ENCODE assay signal across 28 cellular contexts in the genomic region with DNA sequence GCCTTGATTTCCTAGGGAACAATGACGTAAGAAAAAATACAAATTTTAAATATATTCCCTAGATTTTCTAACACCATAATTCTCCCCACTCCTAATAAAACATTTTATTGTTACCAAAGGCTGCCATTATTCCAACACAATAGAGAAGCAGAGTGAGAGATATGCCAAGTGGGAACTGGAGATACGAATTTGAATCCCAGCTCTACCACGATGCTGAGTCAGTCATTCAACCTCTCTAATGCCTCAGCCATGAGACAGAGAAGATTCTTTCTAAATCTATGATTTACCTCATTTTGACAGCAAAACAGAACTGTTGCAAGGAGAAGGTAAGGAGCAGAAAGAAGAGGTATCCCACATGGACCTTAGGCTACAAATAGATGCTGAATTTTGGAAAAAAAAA.
DNase-seq lines count a peak whose midpoint lies in the region; ATAC-seq and TF ChIP-seq lines count a peak whose summit lies in the region.
"Had no signal": no experiment of that assay in that cellular context is flagged by ENCODE, and none has a peak within 500 bp of the region (broad histone marks: within the 10 kb centered on the region; RNA-seq: fewer than 3 reads in every experiment).

No MANE protein-coding gene starts in this region.

- H3K9me3 Mint-ChIP-seq in GM23338: no peaks in the 10 kb centered on the region
- no peaks in the 10 kb centered on the region for H3K9me3 Mint-ChIP-seq in endothelial cell (ENCODE audit: unreplicated experiment)
- H3K9me3 Mint-ChIP-seq: activated CD4-positive, alpha-beta T cell treated with anti-CD3 and anti-CD28 coated beads, Interleukin-2, amount 10 ng/mL, durations not matched to agents 24 days and 14 days had no signal

- H3K79me2 ChIP-seq in GM23338 (replicated peaks; ENCODE audit: insufficient read depth): peaks cover 98% of the 10 kb centered on the region

- H3K4me3 Mint-ChIP-seq in GM23338 (no peak overlapping the region), endothelial cell (ENCODE audit: unreplicated experiment) (no peak overlapping the region)
- H3K4me3 Mint-ChIP-seq: activated CD4-positive, alpha-beta T cell treated with anti-CD3 and anti-CD28 coated beads, Interleukin-2, amount 10 ng/mL, durations not matched to agents 24 days and 14 days; naive B cell had no signal

- H3K27me3 ChIP-seq in GM23338 (ENCODE audit: insufficient read depth): no peaks in the 10 kb centered on the region
- no peaks in the 10 kb centered on the region for H3K27me3 ChIP-seq in mucosa of rectum (ENCODE audit: control insufficient read depth in 2 of 2, insufficient read depth in 2 of 2, low read length in 2 of 2)
- peaks cover 0 to 19% (median 0%) of the 10 kb centered on the region in 4 donors for H3K27me3 ChIP-seq in esophagus muscularis mucosa
- peaks cover 0 to 5% (median 0%) of the 10 kb centered on the region in 3 donors for H3K27me3 ChIP-seq in stomach
- H3K27me3 ChIP-seq: body of pancreas, heart left ventricle, vagina had no signal

- no peaks in the 10 kb centered on the region for H3K36me3 ChIP-seq in GM23338 (ENCODE audit: insufficient read depth)
- H3K36me3 ChIP-seq in mucosa of rectum (ENCODE audit: control insufficient read depth in 2 of 2, insufficient read depth in 2 of 2, low read length in 2 of 2): no peaks in the 10 kb centered on the region
- H3K36me3 ChIP-seq in esophagus muscularis mucosa: no peaks in the 10 kb centered on the region
- H3K36me3 ChIP-seq in stomach: no peaks in the 10 kb centered on the region
- H3K36me3 ChIP-seq: heart left ventricle, thoracic aorta, vagina, WERI-Rb-1 had no signal

- no peaks in the 10 kb centered on the region for H3K9me2 ChIP-seq in GM23338 (ENCODE audit: insufficient read depth)

- H3K27ac ChIP-seq in GM23338 (ENCODE audit: low read depth) (no peak overlapping the region), mucosa of rectum (ENCODE audit: low read depth in 2 of 2, low read length in 2 of 2) (peak overlapping the region; percentile 3 to 38), esophagus muscularis mucosa (replicated peaks in 1 of 4) (no peak overlapping the region), stomach (no peak overlapping the region)
- H3K27ac ChIP-seq: body of pancreas, C4-2B, heart left ventricle, thoracic aorta, vagina, WERI-Rb-1 had no signal

- H3K9me3 ChIP-seq in mucosa of rectum (ENCODE audit: control insufficient read depth in 2 of 2, low read length in 2 of 2): no peaks in the 10 kb centered on the region
- no peaks in the 10 kb centered on the region for H3K9me3 ChIP-seq in esophagus muscularis mucosa
- no peaks in the 10 kb centered on the region for H3K9me3 ChIP-seq in stomach
- H3K9me3 ChIP-seq: body of pancreas, heart left ventricle, thoracic aorta, vagina had no signal

- H3K36me3 Mint-ChIP-seq in GM23338 (ENCODE audit: low read depth): no peaks in the 10 kb centered on the region
- peaks cover 2% of the 10 kb centered on the region for H3K36me3 Mint-ChIP-seq in endothelial cell (ENCODE audit: low read depth, unreplicated experiment)
- H3K36me3 Mint-ChIP-seq: naive B cell had no signal

- H3F3A ChIP-seq in GM23338 (replicated peaks; ENCODE audit: low read depth): 0 out of 2 replicates have a peak, but pooled peaks cover 3% of the 10 kb centered on the region

- 87% methylated on average over 3 of the region's 3 CpGs for WGBS in esophagus muscularis mucosa
- WGBS in stomach, 5 donors: 81 to 91% (median 88%) methylated on average over 3 of the region's 3 CpGs

- H3K4me1 Mint-ChIP-seq in GM23338 (peaks cover 70% of the 10 kb centered on the region), endothelial cell (ENCODE audit: unreplicated experiment) (peaks cover 75% of the 10 kb centered on the region)
- H3K4me1 Mint-ChIP-seq: activated CD4-positive, alpha-beta T cell treated with anti-CD3 and anti-CD28 coated beads, Interleukin-2, amount 10 ng/mL, durations not matched to agents 24 days and 14 days had no signal

- H3K27me3 Mint-ChIP-seq in GM23338 (ENCODE audit: insufficient read depth, low read depth, poor library complexity) (peaks cover 4% of the 10 kb centered on the region), endothelial cell (ENCODE audit: unreplicated experiment) (peaks cover 11% of the 10 kb centered on the region)
- H3K27me3 Mint-ChIP-seq: progenitor cell of endocrine pancreas had no signal

- TF ChIP-seq EP300 in esophagus muscularis mucosa (IDR thresholded peaks at IDR 0.05): no peak
- no peak for TF ChIP-seq EP300 in stomach (IDR thresholded peaks at IDR 0.05)

- no peak overlapping the region for H2AFZ ChIP-seq in GM23338

- ATAC-seq in GM23338 (no peak), GM19467 (IDR thresholded peaks at IDR 0.05; ENCODE audit: unreplicated experiment) (no peak), GM19035 (IDR thresholded peaks at IDR 0.05; ENCODE audit: unreplicated experiment) (no peak)
- ATAC-seq: body of pancreas, GM12878, heart left ventricle had no signal

- H3K9ac ChIP-seq in mucosa of rectum (ENCODE audit: low read depth in 1 of 2, low read length in 2 of 2): no peak overlapping the region

- H3K4me2 ChIP-seq in GM23338: peak overlapping the region; percentile 64; the same call in 1 of the 2 replicates

- peaks cover 41% of the 10 kb centered on the region for H4K20me1 ChIP-seq in GM23338 (replicated peaks; ENCODE audit: insufficient read depth)

- no peak for DNase-seq in GM23338 (ENCODE audit: low spot score)
- peak; percentile 40 for DNase-seq in LHCN-M2 (ENCODE audit: low read depth)
- DNase-seq in endothelial cell (ENCODE audit: low spot score): no peak
- DNase-seq in esophagus muscularis mucosa (ENCODE audit: extremely low spot score): no peak
- DNase-seq in stomach: no peak
- DNase-seq: activated CD4-positive, alpha-beta T cell treated with anti-CD3 and anti-CD28 coated beads, Interleukin-2, amount 10 ng/mL, durations not matched to agents 24 days and 14 days; activated naive CD4-positive, alpha-beta T cell; activated T-cell treated with anti-CD3 and anti-CD28 coated beads, Interleukin-2, amount 50 U/mL, for 48 hours; body of pancreas; Calu3; GOT3; heart left ventricle; mesenchymal stem cell; naive B cell; NCI-H1417 treated with DMSO at 0.1 percent for 48 hours; NCI-H2171; NCI-H510A treated with DMSO at 0.1 percent for 48 hours; Right ventricle myocardium superior; stimulated activated naive CD4-positive, alpha-beta T cell treated with Interleukin-2 at 50 U/mL for 16 hours; WERI-Rb-1 had no signal

- H3K4me3 ChIP-seq in GM23338 (no peak overlapping the region), mucosa of rectum (ENCODE audit: low read length in 2 of 2) (peak overlapping the region in 1 of 2 donors; percentile 40), esophagus muscularis mucosa (no peak overlapping the region), stomach (no peak overlapping the region)
- H3K4me3 ChIP-seq: body of pancreas, GM12878, heart left ventricle, thoracic aorta, vagina had no signal

- intact Hi-C loops in esophagus muscularis mucosa (cut with DNase I): no loop called here
- intact Hi-C loops in stomach (cut with DNase I; ENCODE audit: low total_unique reads): no loop called here

- no peak for TF ChIP-seq POLR2A in esophagus muscularis mucosa (IDR thresholded peaks at IDR 0.05; ENCODE audit: low read depth)
- no peak for TF ChIP-seq POLR2A in stomach (IDR thresholded peaks at IDR 0.05)

- H3K4me1 ChIP-seq in GM23338 (ENCODE audit: insufficient read depth) (peaks cover 73% of the 10 kb centered on the region), mucosa of rectum (ENCODE audit: control insufficient read depth in 2 of 2, insufficient read depth in 2 of 2, low read length in 2 of 2) (peaks cover 25 to 41% of the 10 kb centered on the region in 2 donors), esophagus muscularis mucosa (peaks cover 0 to 12% (median 0%) of the 10 kb centered on the region in 4 donors), stomach (peaks cover 0 to 11% (median 8%) of the 10 kb centered on the region in 4 donors)
- H3K4me1 ChIP-seq: body of pancreas had no signal

- TF ChIP-seq CTCF in GM23338 (conservative IDR thresholded peaks at IDR 0.05; ENCODE audit: low read depth in 2 of 2): no peak
- no peak for TF ChIP-seq CTCF in endothelial cell (IDR thresholded peaks at IDR 0.05; ENCODE audit: unreplicated experiment)
- TF ChIP-seq CTCF in esophagus muscularis mucosa (IDR thresholded peaks at IDR 0.05): no peak
- no peak for TF ChIP-seq CTCF in stomach (IDR thresholded peaks at IDR 0.05)

- H3K27ac Mint-ChIP-seq in GM23338: no peak overlapping the region
- peak overlapping the region; percentile 72 for H3K27ac Mint-ChIP-seq in endothelial cell (ENCODE audit: unreplicated experiment)
- H3K27ac Mint-ChIP-seq: activated CD4-positive, alpha-beta T cell treated with anti-CD3 and anti-CD28 coated beads, Interleukin-2, amount 10 ng/mL, durations not matched to agents 24 days and 14 days; naive B cell had no signal

TF ChIP-seq in GM23338, 12 proteins besides CTCF, POLR2A, EP300 and RAD21 (continues in another document):
- no peak for TF ChIP-seq ZNF331 (CRISPR knock-in tag; IDR thresholded peaks at IDR 0.05; ENCODE audit: low read depth)
- no peak for TF ChIP-seq NANOG (IDR thresholded peaks at IDR 0.05; ENCODE audit: borderline replicate concordance)

Comparison
In these comparisons a context has a peak if more than half of its experiments do, and no peak if none do; other contexts are left out.
1. H3K27ac ChIP-seq: peak in mucosa of rectum (2 of 2); none in GM23338 (single experiment), esophagus muscularis mucosa (0 of 4) and stomach (0 of 5).